Comparison of ENCODE assay signal across 11 cellular contexts in the genomic region with DNA sequence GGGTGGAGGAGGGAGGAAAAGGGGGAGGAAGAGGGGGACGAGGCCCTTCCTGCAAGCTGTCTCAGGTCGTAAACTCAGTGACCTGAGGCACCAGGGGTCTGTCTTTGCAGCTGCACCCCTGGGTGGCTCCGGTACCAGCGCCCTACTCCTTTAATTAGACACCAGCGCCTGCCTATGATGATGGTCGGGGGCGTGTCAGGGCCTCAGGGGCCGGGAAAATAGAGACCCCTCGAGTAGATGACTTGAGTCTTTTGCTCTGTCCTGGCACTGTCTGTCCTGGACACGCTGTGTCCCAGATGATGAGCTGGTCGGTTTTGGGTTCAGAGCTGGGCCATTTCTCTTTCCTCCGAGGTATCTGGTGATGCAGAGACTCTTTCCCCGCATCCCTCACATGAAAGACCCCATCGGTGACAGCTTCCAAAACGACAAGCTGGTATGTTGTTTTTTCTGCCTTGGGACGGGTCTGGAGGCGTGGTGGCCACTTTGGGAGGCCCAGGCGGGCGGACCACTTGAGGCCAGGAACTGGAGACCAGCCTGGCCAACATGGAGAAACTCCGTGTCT. TPM values are rescaled to one million over a fixed set of nuclear protein-coding genes. Genes with fewer than 3 reads are reported as not detected.
DNase-seq lines count a peak whose midpoint lies in the region; ATAC-seq and TF ChIP-seq lines count a peak whose summit lies in the region.
"Had no signal": no experiment of that assay in that cellular context is flagged by ENCODE, and none has a peak within 500 bp of the region (broad histone marks: within the 10 kb centered on the region; RNA-seq: fewer than 3 reads in every experiment).

No MANE protein-coding gene starts in this region.

- H3K9me3 ChIP-seq in PC-3 (ENCODE audit: low read length) (no peaks in the 10 kb centered on the region), transverse colon (no peaks in the 10 kb centered on the region)

- DNase-seq in cardiac septum (ENCODE audit: low spot score), result peak; percentile 35
- DNase-seq in left ventricle myocardium superior, result no peak
- DNase-seq in PC-3, result no peak
- no peak for DNase-seq in left colon
- DNase-seq in transverse colon, result no peak
- DNase-seq in COLO668 (lab: John Stamatoyannopoulos, UW; ENCODE audit: unreplicated experiment), result no peak
- no peak for DNase-seq in NCI-H1092 (lab: John Stamatoyannopoulos, UW)
- DNase-seq: CD4-positive, CD25-positive, alpha-beta regulatory T cell; NCI-H2107; SHP77 had no signal

- no peaks in the 10 kb centered on the region for H3K4me1 ChIP-seq in PC-3 (ENCODE audit: insufficient read depth, low read length)
- peaks cover 0 to 17% (median 2%) of the 10 kb centered on the region in 4 donors for H3K4me1 ChIP-seq in transverse colon

- peaks cover 8% of the 10 kb centered on the region; the same call in 1 of the 2 replicates for H4K20me1 ChIP-seq in PC-3 (ENCODE audit: low read length)

- TF ChIP-seq CTCF in PC-3 (conservative IDR thresholded peaks at IDR 0.05; ENCODE audit: low read depth, low read length) (no peak), transverse colon (IDR thresholded peaks at IDR 0.05) (no peak)

- H3K9me2 ChIP-seq in PC-3 (replicated peaks; ENCODE audit: low read length), result no peaks in the 10 kb centered on the region

- H3K27ac ChIP-seq in PC-3 (ENCODE audit: low read length) (no peak overlapping the region), transverse colon (peak overlapping the region in 2 of 4 donors; percentile 14 to 37)

- H3K4me3 ChIP-seq in PC-3 (ENCODE audit: low read length) (no peak overlapping the region), transverse colon (no peak overlapping the region)

- 50% methylated on average over 20 of the region's 20 CpGs; no CpG with 5 or more reads in 1 of the 2 donors for WGBS in transverse colon (ENCODE audit: low coverage in 1 of 2), 2 donors

- H3K36me3 ChIP-seq in PC-3 (ENCODE audit: low read depth, low read length), result peaks cover 7% of the 10 kb centered on the region
- peaks cover 0 to 13% (median 5%) of the 10 kb centered on the region in 4 donors for H3K36me3 ChIP-seq in transverse colon

- ATAC-seq in left ventricle myocardium superior (no peak), PC-3 (peak; percentile 2; the same call in 1 of the 2 replicates), left colon (peak; percentile 4), HG03469 (IDR thresholded peaks at IDR 0.05; ENCODE audit: unreplicated experiment) (no peak)

- no peak overlapping the region for H3K4me2 ChIP-seq in PC-3 (ENCODE audit: low read length)

- POLR2A ChIA-PET in PC-3 (lab: Charles Lee; ENCODE audit: unreplicated experiment), result no interaction called here

- in situ Hi-C loops in transverse colon (cut with MboI; ENCODE audit: low pct_ligation_motif_present in 1 of 4, low pct_unique_long_range_greater_than_20kb in 1 of 4, low sequenced_read_pairs in 3 of 4), result loop anchor here in 1 of 4 donors (25.0 kb wide), 1 partner anchor 207 kb away; a partner anchor contains a TSS

- H2AFZ ChIP-seq in PC-3 (ENCODE audit: low read length), result no peak overlapping the region

- H3K27me3 ChIP-seq in PC-3 (ENCODE audit: low read length), result no peaks in the 10 kb centered on the region
- no peaks in the 10 kb centered on the region for H3K27me3 ChIP-seq in transverse colon

- no TSS peak for BruUV-seq in PC-3 (replicated peaks; lab: Mats Ljungman, UMichigan)

- TF ChIP-seq EP300 in transverse colon (IDR thresholded peaks at IDR 0.05; ENCODE audit: low read depth), result no peak

- H3K79me2 ChIP-seq in PC-3 (ENCODE audit: low read length), result no peaks in the 10 kb centered on the region

- no peaks in the 10 kb centered on the region for H3F3A ChIP-seq in PC-3 (ENCODE audit: low read length, unreplicated experiment)

- CTCF ChIA-PET in PC-3 (lab: Charles Lee), result no interaction called here

- intact Hi-C loops in cardiac septum (cut with DNase I), result no loop called here
- intact Hi-C loops in left ventricle myocardium superior (cut with micrococcal nuclease), result no loop called here
- intact Hi-C loops in PC-3 (cut with micrococcal nuclease), result no loop called here
- intact Hi-C loops in left colon (cut with DNase I, micrococcal nuclease), result no loop called here
- intact Hi-C loops in transverse colon (cut with DNase I; ENCODE audit: low total_unique reads), result no loop called here

- H3K9ac ChIP-seq in PC-3 (ENCODE audit: low read length), result no peak overlapping the region

- TF ChIP-seq POLR2A in transverse colon (IDR thresholded peaks at IDR 0.05), result peak; percentile 29

RNA-seq across cellular contexts. Expression of a gene that starts 11.2 kb away (rescaled TPM):
- total RNA-seq in cardiac septum (147 TPM), left ventricle myocardium superior (172 TPM), PC-3 (2014; rRNA removed) (169 and 178 TPM in 2 replicates), left colon (100 to 1,000 TPM; 452 to 482 TPM), transverse colon (100 to 1,000 TPM; 473 to 699 (median 574) TPM)

RNA-seq across cellular contexts. Expression of a gene that starts 44.2 kb away (rescaled TPM):
- total RNA-seq in cardiac septum (7.6 TPM), left ventricle myocardium superior (6.2 TPM), PC-3 (2014; rRNA removed) (not detected in 2 replicates), left colon (1 to 10 TPM; 3.9 to 9.4 TPM), transverse colon (10 to 100 TPM in 1 of 4 donors, 1 to 10 TPM in 3; 3.0 to 11.1 (median 5.8) TPM)

Comparison
In these comparisons a context has a peak if more than half of its experiments do, and no peak if none do; other contexts are left out.
1. ATAC-seq: peak in PC-3 (single experiment) and left colon (single experiment); none in left ventricle myocardium superior (single experiment) and HG03469 (single experiment).